ENCODE assay signal across 12 cellular contexts in the genomic region with DNA sequence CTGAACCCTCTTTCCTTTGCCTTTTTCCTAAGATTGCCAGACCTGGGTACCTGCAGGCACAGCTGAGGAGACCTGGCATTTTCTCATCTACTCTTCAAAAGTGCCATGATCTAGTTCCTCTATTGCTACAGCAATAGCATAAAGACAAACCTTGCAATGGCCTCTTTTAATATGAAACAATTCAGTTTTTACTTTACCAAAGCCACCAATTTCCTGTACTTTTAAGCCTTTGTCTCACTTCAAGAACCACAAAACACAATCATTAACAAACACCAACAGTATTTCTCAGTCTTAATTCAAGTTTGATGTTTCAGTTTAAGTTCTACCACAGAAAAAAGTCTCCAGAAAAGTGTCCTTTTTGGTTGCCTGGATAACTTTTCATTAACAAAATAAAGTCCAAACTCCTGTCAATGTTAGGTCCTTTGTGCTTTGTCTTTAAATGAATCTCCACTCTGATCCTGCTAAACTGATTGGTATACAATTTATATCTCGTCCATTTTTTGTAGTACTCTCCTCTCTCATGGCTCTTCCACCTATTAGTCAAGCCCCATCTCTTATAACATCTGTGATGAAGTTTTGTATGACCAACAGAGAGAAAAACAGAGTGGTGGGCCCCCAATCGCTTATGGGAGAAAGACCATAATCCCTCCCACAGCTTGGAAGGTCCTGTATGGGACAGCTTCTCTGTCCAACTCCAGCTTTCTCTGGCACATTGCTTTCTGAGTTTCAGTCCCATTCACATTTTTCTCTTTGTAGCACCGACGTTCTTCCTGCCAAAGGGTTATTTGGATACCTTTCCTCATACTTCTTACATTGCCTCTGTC. TPM values are rescaled to one million over a fixed set of nuclear protein-coding genes. Genes with fewer than 3 reads are reported as not detected.
DNase-seq lines count a peak whose midpoint lies in the region; ATAC-seq and TF ChIP-seq lines count a peak whose summit lies in the region.
"Had no signal": no experiment of that assay in that cellular context is flagged by ENCODE, and none has a peak within 500 bp of the region (broad histone marks: within the 10 kb centered on the region; RNA-seq: fewer than 3 reads in every experiment).

No MANE protein-coding gene starts in this region.

- no peak for TF ChIP-seq CTCF in Peyer's patch (IDR thresholded peaks at IDR 0.05)
- TF ChIP-seq CTCF in BE2C (IDR thresholded peaks at IDR 0.05; ENCODE audit: low read depth, low read length): no peak

- CTCF ChIA-PET in activated naive CD4-positive, alpha-beta T cell treated with anti-CD3 and anti-CD28 coated beads, Interleukin-2, amount 10 ng/mL, durations not matched to agents 7 days and 5 days (lab: Charles Lee): interaction anchor here (0.8 to 2.1 kb wide), 8 partner anchors 11 to 96 kb away, joined by 3 to 8 read pairs (median 4); a partner anchor contains a TSS

- TF ChIP-seq POLR2A in Peyer's patch (IDR thresholded peaks at IDR 0.05): no peak

- no peak for DNase-seq in activated naive CD4-positive, alpha-beta T cell treated with anti-CD3 and anti-CD28 coated beads, Interleukin-2, amount 10 ng/mL, durations not matched to agents 7 days and 5 days
- no peak for DNase-seq in activated naive CD4-positive, alpha-beta T cell treated with anti-CD3 and anti-CD28 coated beads, Interleukin-2, amount 50 U/mL, for 16 hours
- DNase-seq in Peyer's patch (no peak), DMS53 treated with DMSO at 0.1 percent for 48 hours (lab: John Stamatoyannopoulos, UW; ENCODE audit: unreplicated experiment) (no peak), BE2C (no peak), OCI-M1 (lab: John Stamatoyannopoulos, UW) (no peak)
- no peak for DNase-seq in effector CD8-positive, alpha-beta T cell (lab: John Stamatoyannopoulos, UW)
- DNase-seq: erythroblast, NCI-H1092, SK-N-SH had no signal

- peaks cover 31% of the 10 kb centered on the region for H3K9me3 Mint-ChIP-seq in activated naive CD4-positive, alpha-beta T cell treated with anti-CD3 and anti-CD28 coated beads, Interleukin-2, amount 10 ng/mL, durations not matched to agents 7 days and 5 days

- no peaks in the 10 kb centered on the region for H3K27me3 Mint-ChIP-seq in activated naive CD4-positive, alpha-beta T cell treated with anti-CD3 and anti-CD28 coated beads, Interleukin-2, amount 10 ng/mL, durations not matched to agents 7 days and 5 days

- H3K4me3 Mint-ChIP-seq in activated naive CD4-positive, alpha-beta T cell treated with anti-CD3 and anti-CD28 coated beads, Interleukin-2, amount 10 ng/mL, durations not matched to agents 7 days and 5 days: peak overlapping the region; percentile 19

- H3K4me3 ChIP-seq in Peyer's patch: no peak overlapping the region
- H3K4me3 ChIP-seq in BE2C (ENCODE audit: low read depth, low read length): no peak overlapping the region

- H3K27ac Mint-ChIP-seq in activated naive CD4-positive, alpha-beta T cell treated with anti-CD3 and anti-CD28 coated beads, Interleukin-2, amount 10 ng/mL, durations not matched to agents 7 days and 5 days: peak overlapping the region; percentile 95

- peaks cover 64% of the 10 kb centered on the region for H3K4me1 Mint-ChIP-seq in activated naive CD4-positive, alpha-beta T cell treated with anti-CD3 and anti-CD28 coated beads, Interleukin-2, amount 10 ng/mL, durations not matched to agents 7 days and 5 days

- peaks cover 30% of the 10 kb centered on the region for H3K36me3 Mint-ChIP-seq in activated naive CD4-positive, alpha-beta T cell treated with anti-CD3 and anti-CD28 coated beads, Interleukin-2, amount 10 ng/mL, durations not matched to agents 7 days and 5 days

- H3K9me3 ChIP-seq in Peyer's patch (no peaks in the 10 kb centered on the region), BE2C (no peaks in the 10 kb centered on the region)
- H3K9me3 ChIP-seq: SK-N-SH had no signal

- no peaks in the 10 kb centered on the region for H3K4me1 ChIP-seq in Peyer's patch
- H3K4me1 ChIP-seq in BE2C: no peaks in the 10 kb centered on the region

- H3K27me3 ChIP-seq in Peyer's patch (no peaks in the 10 kb centered on the region), BE2C (no peaks in the 10 kb centered on the region)

- peak; percentile 37 for ATAC-seq in HG02885 (IDR thresholded peaks at IDR 0.05; ENCODE audit: poor library complexity, unreplicated experiment)

- H3K27ac ChIP-seq in Peyer's patch: peak overlapping the region; percentile 29 to 57 (median 37)

- H3K36me3 ChIP-seq in Peyer's patch (no peaks in the 10 kb centered on the region), BE2C (no peaks in the 10 kb centered on the region)

RNA-seq across cellular contexts. Expression of a gene that starts 50.5 kb away (rescaled TPM):
- total RNA-seq in Peyer's patch: 1 to 10 TPM; 3.8 to 9.1 (median 6.0) TPM
- polyA plus RNA-seq in BE2C (2012; ENCODE audit: insufficient read depth, insufficient read length, low read depth): not detected
- total RNA-seq: renal cortical epithelial cell had no signal
- polyA plus RNA-seq: SK-N-SH had no signal
